25 cellular contexts compared by ENCODE assay signal in the genomic region with DNA sequence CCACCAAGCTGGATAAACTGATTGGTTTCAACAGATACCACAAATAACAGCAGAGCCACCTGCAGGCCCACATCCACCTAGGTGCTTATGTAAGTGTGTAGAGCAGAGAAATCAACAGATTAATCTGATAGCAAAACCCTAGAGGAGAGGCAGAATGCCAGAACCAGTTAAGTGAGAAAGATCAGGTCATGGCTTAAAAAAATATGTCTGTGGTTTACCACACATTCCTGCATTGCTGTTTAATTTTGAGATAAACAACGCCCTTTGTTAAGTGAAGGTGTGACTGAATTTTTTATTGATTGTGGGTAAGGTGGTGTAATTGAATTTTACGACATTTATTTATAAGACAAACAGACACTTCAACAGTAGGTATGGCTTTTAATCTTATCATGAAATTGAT. TPM values are rescaled to one million over a fixed set of nuclear protein-coding genes. Genes with fewer than 3 reads are reported as not detected.
DNase-seq lines count a peak whose midpoint lies in the region; ATAC-seq and FAIRE-seq lines count a peak whose summit lies in the region.
"Had no signal": no experiment of that assay in that cellular context is flagged by ENCODE, and none has a peak within 500 bp of the region (broad histone marks: within the 10 kb centered on the region; RNA-seq: fewer than 3 reads in every experiment).

No MANE protein-coding gene starts in this region.

- peak; percentile 6 for DNase-seq in activated naive CD4-positive, alpha-beta T cell treated with Interleukin-2 at 50 U/mL for 16 hours
- no peak for DNase-seq in activated naive CD4-positive, alpha-beta T cell (lab: John Stamatoyannopoulos, UW)
- DNase-seq in T follicular helper cell (ENCODE audit: low read depth): peak; percentile 4
- peak; percentile 41 for DNase-seq in urothelium cell line (ENCODE audit: low spot score)
- no peak for DNase-seq in GF-D8 (lab: John Stamatoyannopoulos, UW)
- no peak for DNase-seq in stimulated activated CD4-positive, alpha-beta T cell treated with anti-CD3 and anti-CD28 coated beads, Interleukin-1b, Interleukin-23, amount 100 ng/mL, for 48 hours
- DNase-seq: activated CD4-positive, alpha-beta T cell treated with anti-CD3 and anti-CD28 coated beads, Interleukin-2, amount 50 U/mL, for 1 hour; activated naive CD4-positive, alpha-beta T cell treated with anti-CD3 and anti-CD28 coated beads, Interleukin-2, amount 50 U/mL, for 16 hours; brain microvascular endothelial cell; dorsolateral prefrontal cortex; esophagus squamous epithelium; H7; head of caudate nucleus; immature natural killer cell; mesenchymal stem cell; NCI-H1930; NCI-H526 treated with DMSO at 0.1 percent for 48 hours; stomach had no signal

- FAIRE-seq in urothelium cell line (lab: Jason Lieb, UNC): no peak
- FAIRE-seq: A549, HTR-8/SVneo, TTC549 had no signal

- ATAC-seq in esophagus mucosa (peak; percentile 70), GM21526 (IDR thresholded peaks at IDR 0.05; ENCODE audit: low FRiP score, unreplicated experiment) (no peak)
- ATAC-seq: A549 had no signal

RNA-seq across cellular contexts. Expression of a gene that starts 21.2 kb away (rescaled TPM):
- 1,110 TPM for total RNA-seq in esophagus mucosa
- total RNA-seq: H7, OCI-LY7, ureter had no signal

RNA-seq across cellular contexts. Expression of a gene that starts 33.1 kb away (rescaled TPM):
- total RNA-seq in esophagus mucosa: not detected
- total RNA-seq: H7, OCI-LY7, ureter had no signal

Comparison
In these comparisons a context has a peak if more than half of its experiments do, and no peak if none do; other contexts are left out.
1. DNase-seq: peak in activated naive CD4-positive, alpha-beta T cell treated with Interleukin-2 at 50 U/mL for 16 hours (single experiment), T follicular helper cell (single experiment) and urothelium cell line (single experiment); none in activated naive CD4-positive, alpha-beta T cell (0 of 4), GF-D8 (single experiment) and stimulated activated CD4-positive, alpha-beta T cell treated with anti-CD3 and anti-CD28 coated beads, Interleukin-1b, Interleukin-23, amount 100 ng/mL, for 48 hours (single experiment).